ENCODE assay signal across 30 cellular contexts in genomic region chr11:107706531-107706930, GRCh38. TPM values are rescaled to one million over a fixed set of nuclear protein-coding genes. Genes with fewer than 3 reads are reported as not detected.
"Had no signal": no experiment of that assay in that cellular context is flagged by ENCODE, and none has a peak within 500 bp of the region (broad histone marks: within the 10 kb centered on the region; RNA-seq: fewer than 3 reads in every experiment).

No MANE protein-coding gene starts in this region.

- H3K9me3 ChIP-seq: stomach, thyroid gland, upper lobe of right lung had no signal

- H3K4me1 ChIP-seq: parathyroid adenoma, stomach, thyroid gland, upper lobe of right lung had no signal

- H3K36me3 ChIP-seq: stomach, thyroid gland, upper lobe of right lung, WERI-Rb-1 had no signal

- H3K4me3 ChIP-seq: stomach, thyroid gland, upper lobe of right lung had no signal

- H3K27ac Mint-ChIP-seq: activated naive CD4-positive, alpha-beta T cell treated with anti-CD3 and anti-CD28 coated beads, Interleukin-2, amount 50 U/mL, for 72 hours; activated T-cell treated with anti-CD3 and anti-CD28 coated beads, Interleukin-2, amount 50 U/mL, for 72 hours; dendritic cell treated with granulocyte-macrophage colony-stimulating factor and Interleukin-4, amounts not matched to agents 40 ng/mL and 50 ng/mL, for 4 days; endodermal cell; mesothelial cell of epicardium; naive thymus-derived CD4-positive, alpha-beta T cell; stimulated activated memory B cell treated with anti-CD40 and anti-IgM and Interleukin-4, amounts not matched to agents 10 μg/mL and 1 μg/mL and 100 μg/mL, for 72 hours; T-helper 1 cell treated with Interleukin-12 subunit alpha and Interleukin-12 subunit beta and Interleukin-4 antibody, amounts not matched to agents 30 μg/mL and 1 μg/mL, for 36 hours had no signal

- H3K27ac ChIP-seq: foreskin keratinocyte, parathyroid adenoma, stomach, thyroid gland, upper lobe of right lung, WERI-Rb-1 had no signal

- H3K27me3 ChIP-seq: thyroid gland, upper lobe of right lung had no signal

- H3K9ac ChIP-seq: parathyroid adenoma had no signal

- DNase-seq: activated CD4-positive, CD25-positive, alpha-beta regulatory T cell treated with anti-CD3 and anti-CD28 coated beads, Interleukin-2, amount 50 U/mL, for 72 hours; activated naive CD4-positive, alpha-beta T cell; activated T-cell treated with anti-CD3 and anti-CD28 coated beads for 4 hours; activated T-cell treated with anti-CD3 and anti-CD28 coated beads, Interleukin-2, amount 50 U/mL, for 72 hours; anterior cingulate cortex; central memory CD4-positive, alpha-beta T cell; endodermal cell; foreskin keratinocyte; left colon; naive thymus-derived CD4-positive, alpha-beta T cell; small intestine; stimulated activated CD4-positive, alpha-beta T cell treated with anti-CD3 and anti-CD28 coated beads, Interleukin-1b, Interleukin-23, amount 100 ng/mL, for 48 hours; stimulated activated CD4-positive, alpha-beta T cell treated with anti-CD3 and anti-CD28 coated beads, Interleukin-4, amount 100 ng/mL, for 4 hours; stimulated activated CD8-positive, alpha-beta memory T cell treated with anti-CD3 and anti-CD28 coated beads, Interleukin-4, amount 100 ng/mL, for 48 hours; stomach; SW 1271; T-helper 9 cell; thyroid gland; upper lobe of right lung; WERI-Rb-1 had no signal

- H3K79me2 ChIP-seq: parathyroid adenoma had no signal

- H3K36me3 Mint-ChIP-seq: activated naive CD4-positive, alpha-beta T cell treated with anti-CD3 and anti-CD28 coated beads, Interleukin-2, amount 50 U/mL, for 72 hours; mesothelial cell of epicardium; naive thymus-derived CD4-positive, alpha-beta T cell; stimulated activated memory B cell treated with anti-CD40 and anti-IgM and Interleukin-4, amounts not matched to agents 10 μg/mL and 1 μg/mL and 100 μg/mL, for 72 hours had no signal

- H3K4me3 Mint-ChIP-seq: activated T-cell treated with anti-CD3 and anti-CD28 coated beads, Interleukin-2, amount 50 U/mL, for 72 hours; dendritic cell treated with granulocyte-macrophage colony-stimulating factor and Interleukin-4, amounts not matched to agents 40 ng/mL and 50 ng/mL, for 4 days; endodermal cell; mesothelial cell of epicardium; naive thymus-derived CD4-positive, alpha-beta T cell; stimulated activated memory B cell treated with anti-CD40 and anti-IgM and Interleukin-4, amounts not matched to agents 10 μg/mL and 1 μg/mL and 100 μg/mL, for 72 hours; T-helper 1 cell treated with Interleukin-12 subunit alpha and Interleukin-12 subunit beta and Interleukin-4 antibody, amounts not matched to agents 30 μg/mL and 1 μg/mL, for 36 hours had no signal

- ATAC-seq: activated naive CD4-positive, alpha-beta T cell treated with anti-CD3 and anti-CD28 coated beads, Interleukin-2, amount 50 U/mL, for 72 hours; activated T-cell treated with anti-CD3 and anti-CD28 coated beads, Interleukin-2, amount 50 U/mL, for 72 hours; esophagus mucosa; foreskin keratinocyte; left colon; naive thymus-derived CD4-positive, alpha-beta T cell; sciatic nerve; stimulated activated memory B cell treated with anti-CD40 and anti-IgM and Interleukin-4, amounts not matched to agents 10 μg/mL and 1 μg/mL and 100 μg/mL, for 72 hours; upper lobe of right lung had no signal

- H3K9me3 Mint-ChIP-seq: activated naive CD4-positive, alpha-beta T cell treated with anti-CD3 and anti-CD28 coated beads, Interleukin-2, amount 50 U/mL, for 72 hours; activated T-cell treated with anti-CD3 and anti-CD28 coated beads, Interleukin-2, amount 50 U/mL, for 72 hours; dendritic cell treated with granulocyte-macrophage colony-stimulating factor and Interleukin-4, amounts not matched to agents 40 ng/mL and 50 ng/mL, for 4 days; endodermal cell; mesothelial cell of epicardium; stimulated activated memory B cell treated with anti-CD40 and anti-IgM and Interleukin-4, amounts not matched to agents 10 μg/mL and 1 μg/mL and 100 μg/mL, for 72 hours; T-helper 1 cell treated with Interleukin-12 subunit alpha and Interleukin-12 subunit beta and Interleukin-4 antibody, amounts not matched to agents 30 μg/mL and 1 μg/mL, for 36 hours had no signal

- H3K4me1 Mint-ChIP-seq: naive thymus-derived CD4-positive, alpha-beta T cell; stimulated activated memory B cell treated with anti-CD40 and anti-IgM and Interleukin-4, amounts not matched to agents 10 μg/mL and 1 μg/mL and 100 μg/mL, for 72 hours had no signal

- H2AFZ ChIP-seq: parathyroid adenoma had no signal

RNA-seq across cellular contexts. Expression of gene SLN, which starts 5.3 kb away (rescaled TPM):
- total RNA-seq: activated naive CD4-positive, alpha-beta T cell treated with anti-CD3 and anti-CD28 coated beads, Interleukin-2, amount 50 U/mL, for 72 hours; activated T-cell treated with anti-CD3 and anti-CD28 coated beads, Interleukin-2, amount 50 U/mL, for 72 hours; endodermal cell; foreskin keratinocyte; glomerular endothelial cell; left colon; mesothelial cell of epicardium; naive thymus-derived CD4-positive, alpha-beta T cell; pulmonary artery endothelial cell; sciatic nerve; stomach; thyroid gland had no signal
